ENCODE assay signal across 12 cellular contexts in the genomic region with DNA sequence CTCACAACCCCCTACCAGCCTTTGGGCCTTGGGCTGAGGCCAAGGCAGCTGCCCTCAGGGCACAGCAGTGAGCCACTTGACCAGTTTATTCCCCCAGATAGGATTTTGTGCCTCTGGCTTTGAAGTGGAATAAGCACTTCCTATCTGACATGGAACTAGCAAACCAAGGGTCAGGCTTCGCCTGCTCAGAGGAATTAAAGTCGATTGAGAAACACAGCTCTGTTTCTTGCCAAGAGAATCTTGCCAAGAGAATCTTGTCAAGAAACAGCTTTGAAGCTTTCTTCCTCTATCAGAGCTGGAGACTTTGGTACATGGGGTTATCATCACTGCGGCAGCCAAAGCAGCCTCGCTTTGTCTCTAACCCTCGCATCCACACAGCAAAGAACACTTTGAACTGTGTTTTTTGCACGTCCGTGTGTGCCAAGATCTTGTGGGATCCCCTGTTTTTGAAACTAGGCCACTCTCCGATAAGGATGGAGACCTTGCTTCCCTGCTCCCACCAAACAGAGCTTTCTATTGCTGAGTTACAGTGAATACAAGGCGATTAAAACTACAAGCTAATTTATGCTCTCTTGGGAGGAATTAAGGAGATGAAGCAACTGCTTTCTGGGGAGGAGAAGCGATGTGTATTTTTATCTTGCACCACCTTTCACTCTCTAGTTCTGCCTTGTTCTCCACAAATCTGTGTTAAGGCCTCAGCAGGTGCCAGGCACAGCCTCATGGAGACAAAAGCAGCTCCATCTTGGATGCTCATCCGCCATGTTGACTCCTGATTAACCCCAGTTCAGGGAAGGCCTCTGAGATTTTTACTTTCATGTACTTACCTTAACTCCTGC.
A peak's percentile ranks its signal among the peaks of the same experiment; 100 is the strongest.
DNase-seq lines count a peak whose midpoint lies in the region.
"Had no signal": no experiment of that assay in that cellular context is flagged by ENCODE, and none has a peak within 500 bp of the region (broad histone marks: within the 10 kb centered on the region; RNA-seq: fewer than 3 reads in every experiment).

No MANE protein-coding gene starts in this region.

- peaks cover under 1% of the 10 kb centered on the region for H3K9me3 Mint-ChIP-seq in activated T-helper 2 cell treated with anti-CD3 and anti-CD28 coated beads, Interferon-gamma antibody, Interleukin-2, Interleukin-4, amounts not matched to agents 10 μg/mL and 5 μg/mL and 100 μg/mL, durations not matched to agents 14 hours and 24 hours and 36 hours
- no peaks in the 10 kb centered on the region for H3K9me3 Mint-ChIP-seq in activated T-helper 1 cell treated with anti-CD3 and anti-CD28 coated beads, Interleukin-12 subunit alpha, Interleukin-12 subunit beta, Interleukin-2, Interleukin-4 antibody, amounts not matched to agents 30 ng/mL and 10 ng/mL and 1 ng/mL, durations not matched to agents 14 hours and 24 hours and 36 hours
- H3K9me3 Mint-ChIP-seq: activated CD4-positive, alpha-beta memory T cell treated with anti-CD3 and anti-CD28 coated beads, Interleukin-2, amount 10 ng/mL, durations not matched to agents 7 days and 5 days had no signal

- H3K4me3 Mint-ChIP-seq in activated T-helper 2 cell treated with anti-CD3 and anti-CD28 coated beads, Interferon-gamma antibody, Interleukin-2, Interleukin-4, amounts not matched to agents 10 μg/mL and 5 μg/mL and 100 μg/mL, durations not matched to agents 14 hours and 24 hours and 36 hours (ENCODE audit: low read depth) = no peak overlapping the region
- no peak overlapping the region for H3K4me3 Mint-ChIP-seq in activated T-helper 1 cell treated with anti-CD3 and anti-CD28 coated beads, Interleukin-12 subunit alpha, Interleukin-12 subunit beta, Interleukin-2, Interleukin-4 antibody, amounts not matched to agents 30 ng/mL and 10 ng/mL and 1 ng/mL, durations not matched to agents 14 hours and 24 hours and 36 hours
- H3K4me3 Mint-ChIP-seq: activated CD4-positive, alpha-beta memory T cell treated with anti-CD3 and anti-CD28 coated beads, Interleukin-2, amount 10 ng/mL, durations not matched to agents 7 days and 5 days had no signal

- peaks cover 3% of the 10 kb centered on the region for H3K36me3 Mint-ChIP-seq in activated T-helper 2 cell treated with anti-CD3 and anti-CD28 coated beads, Interferon-gamma antibody, Interleukin-2, Interleukin-4, amounts not matched to agents 10 μg/mL and 5 μg/mL and 100 μg/mL, durations not matched to agents 14 hours and 24 hours and 36 hours (ENCODE audit: low read depth)
- H3K36me3 Mint-ChIP-seq in activated T-helper 1 cell treated with anti-CD3 and anti-CD28 coated beads, Interleukin-12 subunit alpha, Interleukin-12 subunit beta, Interleukin-2, Interleukin-4 antibody, amounts not matched to agents 30 ng/mL and 10 ng/mL and 1 ng/mL, durations not matched to agents 14 hours and 24 hours and 36 hours (ENCODE audit: low read depth) = peaks cover under 1% of the 10 kb centered on the region

- peaks cover 33% of the 10 kb centered on the region for H3K4me1 Mint-ChIP-seq in activated T-helper 2 cell treated with anti-CD3 and anti-CD28 coated beads, Interferon-gamma antibody, Interleukin-2, Interleukin-4, amounts not matched to agents 10 μg/mL and 5 μg/mL and 100 μg/mL, durations not matched to agents 14 hours and 24 hours and 36 hours (ENCODE audit: low read depth)
- peaks cover 63% of the 10 kb centered on the region for H3K4me1 Mint-ChIP-seq in activated T-helper 1 cell treated with anti-CD3 and anti-CD28 coated beads, Interleukin-12 subunit alpha, Interleukin-12 subunit beta, Interleukin-2, Interleukin-4 antibody, amounts not matched to agents 30 ng/mL and 10 ng/mL and 1 ng/mL, durations not matched to agents 14 hours and 24 hours and 36 hours (ENCODE audit: low read depth)

- H3K27me3 Mint-ChIP-seq in activated T-helper 2 cell treated with anti-CD3 and anti-CD28 coated beads, Interferon-gamma antibody, Interleukin-2, Interleukin-4, amounts not matched to agents 10 μg/mL and 5 μg/mL and 100 μg/mL, durations not matched to agents 14 hours and 24 hours and 36 hours (ENCODE audit: low read depth) = peaks cover 2% of the 10 kb centered on the region
- no peaks in the 10 kb centered on the region for H3K27me3 Mint-ChIP-seq in activated T-helper 1 cell treated with anti-CD3 and anti-CD28 coated beads, Interleukin-12 subunit alpha, Interleukin-12 subunit beta, Interleukin-2, Interleukin-4 antibody, amounts not matched to agents 30 ng/mL and 10 ng/mL and 1 ng/mL, durations not matched to agents 14 hours and 24 hours and 36 hours (ENCODE audit: insufficient read depth)
- H3K27me3 Mint-ChIP-seq: activated CD4-positive, alpha-beta memory T cell treated with anti-CD3 and anti-CD28 coated beads, Interleukin-2, amount 10 ng/mL, durations not matched to agents 7 days and 5 days had no signal

- intact Hi-C loops in activated T-helper 2 cell treated with anti-CD3 and anti-CD28 coated beads, Interferon-gamma antibody, Interleukin-2, Interleukin-4, amounts not matched to agents 10 μg/mL and 5 μg/mL and 100 μg/mL, durations not matched to agents 14 hours and 24 hours and 36 hours (cut with micrococcal nuclease) = no loop called here
- intact Hi-C loops in activated T-helper 1 cell treated with anti-CD3 and anti-CD28 coated beads, Interleukin-12 subunit alpha, Interleukin-12 subunit beta, Interleukin-2, Interleukin-4 antibody, amounts not matched to agents 30 ng/mL and 10 ng/mL and 1 ng/mL, durations not matched to agents 14 hours and 24 hours and 36 hours (cut with micrococcal nuclease) = no loop called here

- DNase-seq in NCI-H1417 (lab: John Stamatoyannopoulos, UW) (peak in 2 of 3 experiments; percentile 15 to 59), NCI-H1417 treated with DMSO at 0.1 percent for 48 hours (lab: John Stamatoyannopoulos, UW) (no peak), iris pigment epithelial cell (ENCODE audit: low read depth) (peak; percentile 82), superior temporal gyrus (ENCODE audit: extremely low spot score) (peak; percentile 25), cerebellar cortex (ENCODE audit: low spot score) (no peak)
- DNase-seq in activated T-helper 2 cell treated with anti-CD3 and anti-CD28 coated beads, Interferon-gamma antibody, Interleukin-2, Interleukin-4, amounts not matched to agents 10 μg/mL and 5 μg/mL and 100 μg/mL, durations not matched to agents 14 hours and 24 hours and 36 hours (ENCODE audit: low spot score) = peak; percentile 0
- no peak for DNase-seq in stimulated activated CD4-positive, alpha-beta T cell treated with anti-CD3 and anti-CD28 coated beads, Interleukin-4, amount 100 ng/mL, for 1 hour
- no peak for DNase-seq in activated T-helper 1 cell treated with anti-CD3 and anti-CD28 coated beads, Interleukin-12 subunit alpha, Interleukin-12 subunit beta, Interleukin-2, Interleukin-4 antibody, amounts not matched to agents 30 ng/mL and 10 ng/mL and 1 ng/mL, durations not matched to agents 14 hours and 24 hours and 36 hours (ENCODE audit: low spot score)
- DNase-seq: activated CD4-positive, alpha-beta memory T cell treated with anti-CD3 and anti-CD28 coated beads, Interleukin-2, amount 10 ng/mL, durations not matched to agents 7 days and 5 days; brain microvascular endothelial cell; NCI-H1048; SHP77 treated with DMSO at 0.1 percent for 48 hours had no signal

- H3K27ac Mint-ChIP-seq in activated T-helper 2 cell treated with anti-CD3 and anti-CD28 coated beads, Interferon-gamma antibody, Interleukin-2, Interleukin-4, amounts not matched to agents 10 μg/mL and 5 μg/mL and 100 μg/mL, durations not matched to agents 14 hours and 24 hours and 36 hours = no peak overlapping the region
- no peak overlapping the region for H3K27ac Mint-ChIP-seq in activated T-helper 1 cell treated with anti-CD3 and anti-CD28 coated beads, Interleukin-12 subunit alpha, Interleukin-12 subunit beta, Interleukin-2, Interleukin-4 antibody, amounts not matched to agents 30 ng/mL and 10 ng/mL and 1 ng/mL, durations not matched to agents 14 hours and 24 hours and 36 hours
- H3K27ac Mint-ChIP-seq: activated CD4-positive, alpha-beta memory T cell treated with anti-CD3 and anti-CD28 coated beads, Interleukin-2, amount 10 ng/mL, durations not matched to agents 7 days and 5 days had no signal

Comparison
In these comparisons a context has a peak if more than half of its experiments do, and no peak if none do; other contexts are left out.
1. DNase-seq: peak in NCI-H1417 (2 of 3), activated T-helper 2 cell treated with anti-CD3 and anti-CD28 coated beads, Interferon-gamma antibody, Interleukin-2, Interleukin-4, amounts not matched to agents 10 μg/mL and 5 μg/mL and 100 μg/mL, durations not matched to agents 14 hours and 24 hours and 36 hours (single experiment), iris pigment epithelial cell (single experiment) and superior temporal gyrus (single experiment); none in NCI-H1417 treated with DMSO at 0.1 percent for 48 hours (single experiment), stimulated activated CD4-positive, alpha-beta T cell treated with anti-CD3 and anti-CD28 coated beads, Interleukin-4, amount 100 ng/mL, for 1 hour (single experiment), activated T-helper 1 cell treated with anti-CD3 and anti-CD28 coated beads, Interleukin-12 subunit alpha, Interleukin-12 subunit beta, Interleukin-2, Interleukin-4 antibody, amounts not matched to agents 30 ng/mL and 10 ng/mL and 1 ng/mL, durations not matched to agents 14 hours and 24 hours and 36 hours (single experiment) and cerebellar cortex (single experiment).